ENCODE assay signal across 8 cellular contexts in the genomic region with DNA sequence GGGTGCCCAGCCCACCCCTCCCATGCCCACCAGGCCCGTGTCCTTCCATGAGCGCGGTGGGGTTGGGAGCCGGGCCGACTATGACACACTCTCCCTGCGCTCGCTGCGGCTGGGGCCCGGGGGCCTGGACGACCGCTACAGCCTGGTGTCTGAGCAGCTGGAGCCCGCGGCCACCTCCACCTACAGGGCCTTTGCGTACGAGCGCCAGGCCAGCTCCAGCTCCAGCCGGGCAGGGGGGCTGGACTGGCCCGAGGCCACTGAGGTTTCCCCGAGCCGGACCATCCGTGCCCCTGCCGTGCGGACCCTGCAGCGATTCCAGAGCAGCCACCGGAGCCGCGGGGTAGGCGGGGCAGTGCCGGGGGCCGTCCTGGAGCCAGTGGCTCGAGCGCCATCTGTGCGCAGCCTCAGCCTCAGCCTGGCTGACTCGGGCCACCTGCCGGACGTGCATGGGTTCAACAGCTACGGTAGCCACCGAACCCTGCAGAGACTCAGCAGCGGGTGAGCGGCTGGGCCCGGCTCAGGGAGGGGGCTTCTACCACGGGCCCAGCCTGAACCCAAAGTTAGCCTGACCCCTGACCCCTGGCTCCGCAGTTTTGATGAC. TPM values are rescaled to one million over a fixed set of nuclear protein-coding genes. Genes with fewer than 3 reads are reported as not detected.
DNase-seq lines count a peak whose midpoint lies in the region; ATAC-seq lines count a peak whose summit lies in the region.

No MANE protein-coding gene starts in this region.

- DNase-seq in GM04504 (ENCODE audit: low read depth) (peak; percentile 36), SK-MEL-5 (ENCODE audit: low read depth, low spot score) (peak; percentile 44), dermis microvascular lymphatic vessel endothelial cell (ENCODE audit: low read depth in 2 of 2) (peak; percentile 16 to 67), occipital lobe (lab: John Stamatoyannopoulos, UW) (peak; percentile 49), NCI-H774 (lab: John Stamatoyannopoulos, UW) (no peak), NCI-H2081 (lab: John Stamatoyannopoulos, UW) (no peak)

- ATAC-seq in HG02678 (IDR thresholded peaks at IDR 0.05; ENCODE audit: unreplicated experiment) (peak; percentile 73), GM21717 (IDR thresholded peaks at IDR 0.05; ENCODE audit: unreplicated experiment) (no peak)

- in situ Hi-C loops in SK-MEL-5 (cut with HindIII; ENCODE audit: low pct_unique_long_range_greater_than_20kb, low sequenced_read_pairs) = no loop called here

RNA-seq across cellular contexts. Expression of gene PKP3, which starts 3.0 kb away (rescaled TPM):
- total RNA-seq in SK-MEL-5 (2014; rRNA removed; shearing (Covaris generic)) = not detected in 2 replicates
- polyA plus RNA-seq in SK-MEL-5 (2015; cell fraction: cytosol; rRNA removed) = 0.07 TPM in 1 of 2 replicates, not detected in the other
- not detected in 2 replicates for polyA plus RNA-seq in SK-MEL-5 (2015; cell fraction: nucleus; rRNA removed)
- 0.38 and 0.39 TPM in 2 replicates for total RNA-seq in dermis microvascular lymphatic vessel endothelial cell
- total RNA-seq in occipital lobe = under 0.01 TPM

RNA-seq across cellular contexts. Expression of gene SIGIRR, which starts 17.8 kb away (rescaled TPM):
- total RNA-seq in SK-MEL-5 (2014; rRNA removed; shearing (Covaris generic)) = 23.4 and 25.6 TPM in 2 replicates
- polyA plus RNA-seq in SK-MEL-5 (2015; cell fraction: cytosol; rRNA removed) = 35.4 and 55.7 TPM in 2 replicates
- polyA plus RNA-seq in SK-MEL-5 (2015; cell fraction: nucleus; rRNA removed) = 40.3 and 43.2 TPM in 2 replicates
- total RNA-seq in dermis microvascular lymphatic vessel endothelial cell = 33.6 and 44.0 TPM in 2 replicates
- 14.8 TPM for total RNA-seq in occipital lobe

RNA-seq across cellular contexts. Expression of gene B4GALNT4, which starts 27.7 kb away (rescaled TPM):
- 1.1 and 1.4 TPM in 2 replicates for total RNA-seq in SK-MEL-5 (2014; rRNA removed; shearing (Covaris generic))
- polyA plus RNA-seq in SK-MEL-5 (2015; cell fraction: cytosol; rRNA removed) = 1.4 and 4.8 TPM in 2 replicates
- 17.1 and 88.5 TPM in 2 replicates for polyA plus RNA-seq in SK-MEL-5 (2015; cell fraction: nucleus; rRNA removed)
- total RNA-seq in dermis microvascular lymphatic vessel endothelial cell (0.51 and 0.89 TPM in 2 replicates), occipital lobe (99.5 TPM)

RNA-seq across cellular contexts. Expression of gene ANO9, which starts 44.8 kb away (rescaled TPM):
- total RNA-seq in SK-MEL-5 (2014; rRNA removed; shearing (Covaris generic)) = not detected in 2 replicates
- not detected in 2 replicates for polyA plus RNA-seq in SK-MEL-5 (2015; cell fraction: cytosol; rRNA removed)
- polyA plus RNA-seq in SK-MEL-5 (2015; cell fraction: nucleus; rRNA removed) = 0.14 TPM in 1 of 2 replicates, not detected in the other
- 1.4 and 2.7 TPM in 2 replicates for total RNA-seq in dermis microvascular lymphatic vessel endothelial cell
- not detected for total RNA-seq in occipital lobe

RNA-seq across cellular contexts. Expression of gene PTDSS2, which starts 53.0 kb away (rescaled TPM):
- 41.7 and 45.6 TPM in 2 replicates for total RNA-seq in SK-MEL-5 (2014; rRNA removed; shearing (Covaris generic))
- polyA plus RNA-seq in SK-MEL-5 (2015; cell fraction: cytosol; rRNA removed) = 82.2 and 89.5 TPM in 2 replicates
- polyA plus RNA-seq in SK-MEL-5 (2015; cell fraction: nucleus; rRNA removed) = 161 and 197 TPM in 2 replicates
- total RNA-seq in dermis microvascular lymphatic vessel endothelial cell = 19.4 and 40.2 TPM in 2 replicates
- total RNA-seq in occipital lobe = 21.8 TPM

Comparison
In these comparisons a context has a peak if more than half of its experiments do, and no peak if none do; other contexts are left out.
1. DNase-seq: peak in GM04504 (single experiment), SK-MEL-5 (single experiment), dermis microvascular lymphatic vessel endothelial cell (2 of 2) and occipital lobe (single experiment); none in NCI-H774 (single experiment) and NCI-H2081 (0 of 2).
2. RNA of gene B4GALNT4, which starts 27.7 kb away (total RNA-seq): 99.5 TPM in occipital lobe (single experiment); 1.1 to 1.4 TPM in SK-MEL-5 and 0.51 to 0.89 TPM in dermis microvascular lymphatic vessel endothelial cell; every median in the first group is over 10 times any median in the second.